ENCODE assay signal across 8 cellular contexts in genomic region chr4:140243345-140243753, GRCh38.
A peak's percentile ranks its signal among the peaks of the same experiment; 100 is the strongest.
DNase-seq lines count a peak whose midpoint lies in the region; ATAC-seq and TF ChIP-seq lines count a peak whose summit lies in the region.

No MANE protein-coding gene starts in this region.

- POLR2A ChIA-PET in CD8-positive, alpha-beta T cell (lab: Charles Lee), result interaction anchor here (0.7 to 1.0 kb wide), 3 partner anchors 9 to 200 kb away, joined by 3 read pairs; no protein-coding TSS in a partner anchor

- peak overlapping the region; percentile 42 for H2AFZ ChIP-seq in trophoblast cell (ENCODE audit: insufficient read depth, low read length, poor library complexity)

- peaks cover 30% of the 10 kb centered on the region for H3K4me1 Mint-ChIP-seq in CD8-positive, alpha-beta T cell (ENCODE audit: low read depth)
- peaks cover 20% of the 10 kb centered on the region for H3K4me1 Mint-ChIP-seq in activated T-cell treated with anti-CD3 and anti-CD28 coated beads, Interleukin-2, amount 50 U/mL, for 4 hours (ENCODE audit: low read depth)

- intact Hi-C loops in CD8-positive, alpha-beta T cell (cut with DNase I, micrococcal nuclease), result no loop called here

- no peak overlapping the region for H3K27ac ChIP-seq in CD8-positive, alpha-beta T cell (ENCODE audit: low read depth, low read length)
- H3K27ac ChIP-seq in trophoblast cell (ENCODE audit: low read depth, low read length), result no peak overlapping the region

- no peak overlapping the region for H3K9ac ChIP-seq in trophoblast cell (ENCODE audit: low read length)

- H4K91ac ChIP-seq in trophoblast cell (ENCODE audit: low read depth, low read length), result peak overlapping the region; percentile 2

- H3K23ac ChIP-seq in trophoblast cell (ENCODE audit: low read length), result no peak overlapping the region

- no peak overlapping the region for H2BK12ac ChIP-seq in trophoblast cell (ENCODE audit: low read length)

- TF ChIP-seq CTCF in CD8-positive, alpha-beta T cell (IDR thresholded peaks at IDR 0.05), result no peak

- H3K14ac ChIP-seq in trophoblast cell (ENCODE audit: low read length), result no peak overlapping the region

- no peak overlapping the region for H3K18ac ChIP-seq in trophoblast cell (ENCODE audit: low read length)

- peak overlapping the region; percentile 57 for H3K4me3 Mint-ChIP-seq in CD8-positive, alpha-beta T cell
- H3K4me3 Mint-ChIP-seq in activated T-cell treated with anti-CD3 and anti-CD28 coated beads, Interleukin-2, amount 50 U/mL, for 4 hours, result peak overlapping the region; percentile 11

- no peaks in the 10 kb centered on the region for H3K36me3 ChIP-seq in CD8-positive, alpha-beta T cell (ENCODE audit: insufficient read depth, low read length)
- H3K36me3 ChIP-seq in trophoblast cell (ENCODE audit: control insufficient read depth in 1 of 2, insufficient read depth in 2 of 2, low read length in 2 of 2), result no peaks in the 10 kb centered on the region

- no peak overlapping the region for H3K4ac ChIP-seq in trophoblast cell (ENCODE audit: low read depth, low read length)

- no peak overlapping the region for H2BK5ac ChIP-seq in trophoblast cell (ENCODE audit: low read depth, low read length, poor library complexity)

- H3K27me3 ChIP-seq in CD8-positive, alpha-beta T cell (ENCODE audit: insufficient read depth, low read length), result no peaks in the 10 kb centered on the region
- H3K27me3 ChIP-seq in trophoblast cell (ENCODE audit: insufficient read depth, low read length), result no peaks in the 10 kb centered on the region

- H3K4me2 ChIP-seq in trophoblast cell (ENCODE audit: low read length), result no peak overlapping the region

- no CpG with 5 or more reads among the region's 6 CpGs for WGBS in trophoblast cell (ENCODE audit: extremely low coverage, insufficient coverage, insufficient read length)

- H2AK5ac ChIP-seq in trophoblast cell (ENCODE audit: low read length), result no peak overlapping the region

- no peak overlapping the region for H2BK120ac ChIP-seq in trophoblast cell (ENCODE audit: insufficient read depth, low read length, poor library complexity)

- H3K9me3 ChIP-seq in CD8-positive, alpha-beta T cell (ENCODE audit: low read length), result no peaks in the 10 kb centered on the region
- H3K9me3 ChIP-seq in trophoblast cell (ENCODE audit: insufficient read depth, low read depth, low read length), result no peaks in the 10 kb centered on the region

- no peak overlapping the region for H4K12ac ChIP-seq in trophoblast cell (ENCODE audit: low read depth, low read length)

- ATAC-seq in CD8-positive, alpha-beta T cell, result peak; percentile 61
- ATAC-seq in GM18861 (IDR thresholded peaks at IDR 0.05; ENCODE audit: unreplicated experiment), result peak; percentile 85
- peak; percentile 62 for ATAC-seq in HG02943 (IDR thresholded peaks at IDR 0.05; ENCODE audit: low read depth, unreplicated experiment)
- peak; percentile 65 to 72 for ATAC-seq in activated T-cell treated with anti-CD3 and anti-CD28 coated beads, Interleukin-2, amount 50 U/mL, for 4 hours

- H3K4me3 ChIP-seq in CD8-positive, alpha-beta T cell (ENCODE audit: low read depth, low read length), result peak overlapping the region; percentile 10
- no peak overlapping the region for H3K4me3 ChIP-seq in trophoblast cell (ENCODE audit: low read depth, low read length)

- H3K4me1 ChIP-seq in CD8-positive, alpha-beta T cell (ENCODE audit: insufficient read depth, low read length), result peaks cover 19% of the 10 kb centered on the region
- peaks cover 5% of the 10 kb centered on the region in 2 experiments for H3K4me1 ChIP-seq in trophoblast cell (ENCODE audit: control insufficient read depth in 1 of 2, insufficient read depth in 2 of 2, low read length in 2 of 2)

- peak in 3 of 7 experiments; percentile 18 to 54 (median 25) for DNase-seq in CD8-positive, alpha-beta T cell
- DNase-seq in NCI-H1694 treated with DMSO at 0.1 percent for 48 hours (lab: John Stamatoyannopoulos, UW), result peak; percentile 28
- DNase-seq in activated T-cell treated with anti-CD3 and anti-CD28 coated beads, Interleukin-2, amount 50 U/mL, for 4 hours, result no peak
- DNase-seq in trophoblast cell, result no peak
- no peak for DNase-seq in islet precursor cell
- DNase-seq in epidermal melanocyte (ENCODE audit: insufficient read length, low spot score), result no peak

- no peaks in the 10 kb centered on the region for H3K27me3 Mint-ChIP-seq in CD8-positive, alpha-beta T cell (ENCODE audit: low read depth)
- H3K27me3 Mint-ChIP-seq in activated T-cell treated with anti-CD3 and anti-CD28 coated beads, Interleukin-2, amount 50 U/mL, for 4 hours (ENCODE audit: low read depth), result peaks cover 2% of the 10 kb centered on the region

- peak overlapping the region; percentile 82 for H3K27ac Mint-ChIP-seq in CD8-positive, alpha-beta T cell

- CTCF ChIA-PET in CD8-positive, alpha-beta T cell (lab: Charles Lee), result interaction anchor here (0.7 to 4.4 kb wide), 4 partner anchors 10 to 231 kb away, joined by 3 to 37 read pairs (median 4); no protein-coding TSS in a partner anchor

- no peaks in the 10 kb centered on the region for H3K36me3 Mint-ChIP-seq in CD8-positive, alpha-beta T cell
- H3K36me3 Mint-ChIP-seq in activated T-cell treated with anti-CD3 and anti-CD28 coated beads, Interleukin-2, amount 50 U/mL, for 4 hours (ENCODE audit: insufficient read depth), result no peaks in the 10 kb centered on the region

- peaks cover 3% of the 10 kb centered on the region for H3K79me1 ChIP-seq in trophoblast cell (ENCODE audit: low read length)

- H3K79me2 ChIP-seq in trophoblast cell (ENCODE audit: control insufficient read depth, insufficient read depth, low read length, poor library complexity), result no peaks in the 10 kb centered on the region

- H3K9me3 Mint-ChIP-seq in CD8-positive, alpha-beta T cell, result no peaks in the 10 kb centered on the region
- no peaks in the 10 kb centered on the region for H3K9me3 Mint-ChIP-seq in activated T-cell treated with anti-CD3 and anti-CD28 coated beads, Interleukin-2, amount 50 U/mL, for 4 hours

- no peak overlapping the region for H4K8ac ChIP-seq in trophoblast cell (ENCODE audit: low read depth, low read length)
